Comparison of ENCODE assay signal across 8 cellular contexts in genomic region chr4:6327220-6327917, GRCh38. TPM values are rescaled to one million over a fixed set of nuclear protein-coding genes. Genes with fewer than 3 reads are reported as not detected.
A peak's percentile ranks its signal among the peaks of the same experiment; 100 is the strongest.
DNase-seq lines count a peak whose midpoint lies in the region; ATAC-seq and TF ChIP-seq lines count a peak whose summit lies in the region.

No MANE protein-coding gene starts in this region.

- no peak overlapping the region for H3K18ac ChIP-seq in H9 (ENCODE audit: insufficient read length, low read depth, low read length)

- no peak overlapping the region for H3K9ac ChIP-seq in H9 (ENCODE audit: extremely low read depth, insufficient read length, low read length)

- H3K27me3 Mint-ChIP-seq in H9 (ENCODE audit: low read depth) (peaks cover 1% of the 10 kb centered on the region), immature natural killer cell (ENCODE audit: low read depth in 3 of 3) (peaks cover 7 to 18% (median 8%) of the 10 kb centered on the region in 3 donors)

- no peak overlapping the region for H2BK120ac ChIP-seq in H9 (ENCODE audit: low read depth, low read length, poor library complexity, severe bottlenecking)

- peak; percentile 94 for TF ChIP-seq CTCF in H9 (conservative IDR thresholded peaks at IDR 0.05)
- TF ChIP-seq CTCF in WERI-Rb-1 (IDR thresholded peaks at IDR 0.05; ENCODE audit: low read depth, low read length): peak; percentile 98
- peak; percentile 93 for TF ChIP-seq CTCF in brain microvascular endothelial cell (IDR thresholded peaks at IDR 0.05; ENCODE audit: low read depth, low read length, missing control alignments)

- no peaks in the 10 kb centered on the region for H3K23me2 ChIP-seq in H9 (ENCODE audit: insufficient read length, low read depth, low read length, poor library complexity, severe bottlenecking)

- no peak overlapping the region for H2AK5ac ChIP-seq in H9 (ENCODE audit: insufficient read length, low read length)

- H3K9me3 Mint-ChIP-seq in H9: peaks cover 4 to 9% of the 10 kb centered on the region in 2 experiments; a peak in 3 of 5 replicates
- no peaks in the 10 kb centered on the region for H3K9me3 Mint-ChIP-seq in immature natural killer cell

- H2BK12ac ChIP-seq in H9 (ENCODE audit: insufficient read length, low read depth, low read length): no peak overlapping the region

- H4K8ac ChIP-seq in H9 (replicated peaks; ENCODE audit: insufficient read length, low read depth, low read length): no peak overlapping the region

- H2BK5ac ChIP-seq in H9 (ENCODE audit: insufficient read length, low read length): no peak overlapping the region

- no peak overlapping the region for H3T11ph ChIP-seq in H9 (ENCODE audit: low read length)

- H3K27me3 ChIP-seq in H9 (ENCODE audit: insufficient read depth, low read length) (no peaks in the 10 kb centered on the region), WERI-Rb-1 (ENCODE audit: insufficient read depth, low read depth, severe bottlenecking) (no peaks in the 10 kb centered on the region), brain microvascular endothelial cell (replicated peaks) (no peaks in the 10 kb centered on the region)

- H3K9me3 ChIP-seq in H9 (ENCODE audit: control insufficient read depth, low read depth, low read length) (no peaks in the 10 kb centered on the region), WERI-Rb-1 (ENCODE audit: severe bottlenecking) (peaks cover 3% of the 10 kb centered on the region)

- no peak overlapping the region for H3K23ac ChIP-seq in H9 (ENCODE audit: insufficient read length, low read depth, low read length)

- H3K4me3 Mint-ChIP-seq in H9: no peak overlapping the region
- H3K4me3 Mint-ChIP-seq in immature natural killer cell: no peak overlapping the region

- no peak overlapping the region for H3K4me2 ChIP-seq in H9 (ENCODE audit: insufficient read depth, insufficient read length, low read length)

- H3K4me1 ChIP-seq in H9 (ENCODE audit: insufficient read depth, low read length): no peaks in the 10 kb centered on the region

- in situ Hi-C loops in brain microvascular endothelial cell (cut with HindIII; ENCODE audit: low pct_ligation_motif_present, low sequenced_read_pairs): no loop called here

- no peaks in the 10 kb centered on the region for H3K79me2 ChIP-seq in H9 (ENCODE audit: insufficient read depth, low read length)

- H2BK15ac ChIP-seq in H9 (ENCODE audit: low read depth, low read length): no peak overlapping the region

- ATAC-seq in GM21367 (IDR thresholded peaks at IDR 0.05; ENCODE audit: unreplicated experiment): no peak

- H3K27ac ChIP-seq in H9 (ENCODE audit: insufficient read length, low read depth, low read length): no peak overlapping the region
- H3K27ac ChIP-seq in WERI-Rb-1: peak overlapping the region; percentile 17; the same call in 1 of the 2 replicates
- H3K27ac ChIP-seq in brain microvascular endothelial cell: no peak overlapping the region

- H4K91ac ChIP-seq in H9 (ENCODE audit: insufficient read length, low read depth, low read length): no peak overlapping the region

- WGBS in H9 (ENCODE audit: extremely low coverage, insufficient read length, low lambda C conversion rate): no CpG with 5 or more reads among the region's 21 CpGs

- DNase-seq in DMS53 (lab: John Stamatoyannopoulos, UW) (peak; percentile 91), H9 (peak; percentile 84), NCI-H146 (lab: John Stamatoyannopoulos, UW) (peak; percentile 65), WERI-Rb-1 (peak; percentile 87), brain microvascular endothelial cell (peak; percentile 50), immature natural killer cell (peak; percentile 68 to 76 (median 70))
- DNase-seq in stimulated activated CD4-positive, alpha-beta T cell treated with anti-CD3 and anti-CD28 coated beads, Interleukin-15, amount 100 ng/mL, for 48 hours (ENCODE audit: low read depth in 2 of 2): peak; percentile 62 to 68

- H3K36me3 ChIP-seq in WERI-Rb-1 (peaks cover 7% of the 10 kb centered on the region), brain microvascular endothelial cell (replicated peaks) (no peaks in the 10 kb centered on the region)

- H3K56ac ChIP-seq in H9 (ENCODE audit: insufficient read length, low read depth, low read length): no peak overlapping the region

- H3K4ac ChIP-seq in H9 (ENCODE audit: low read depth, low read length): no peak overlapping the region

- H3K4me1 Mint-ChIP-seq in H9 (peaks cover 11 to 18% of the 10 kb centered on the region in 2 experiments), immature natural killer cell (peaks cover 0 to 5% of the 10 kb centered on the region in 2 donors)

- H3K79me1 ChIP-seq in H9 (ENCODE audit: insufficient read depth, low read depth, low read length, poor library complexity, severe bottlenecking): no peaks in the 10 kb centered on the region

- peak overlapping the region in 1 of 3 experiments; percentile 88; a peak in 1 of 7 replicates for H3K27ac Mint-ChIP-seq in H9
- H3K27ac Mint-ChIP-seq in immature natural killer cell: no peak overlapping the region

- H2BK20ac ChIP-seq in H9 (ENCODE audit: low read depth, low read length, poor library complexity, severe bottlenecking): no peak overlapping the region

- H3K4me3 ChIP-seq in WERI-Rb-1 (ENCODE audit: low read depth, low read length) (no peak overlapping the region), brain microvascular endothelial cell (ENCODE audit: low read depth, low read length) (no peak overlapping the region)

- no peak overlapping the region for H4K5ac ChIP-seq in H9 (ENCODE audit: insufficient read length, low read depth, low read length)

- H3K36me3 Mint-ChIP-seq in H9 (ENCODE audit: insufficient read depth in 1 of 3, low read depth in 3 of 3) (peaks cover 0 to 15% (median 3%) of the 10 kb centered on the region in 3 experiments; a peak in 5 of 7 replicates), immature natural killer cell (no peaks in the 10 kb centered on the region)

- H3K14ac ChIP-seq in H9 (ENCODE audit: insufficient read depth, low read length): no peak overlapping the region

- no peaks in the 10 kb centered on the region for H4K20me1 ChIP-seq in H9 (ENCODE audit: control insufficient read depth, insufficient read depth, insufficient read length)

- no peak overlapping the region for H2AFZ ChIP-seq in H9 (ENCODE audit: low read length)

RNA-seq across cellular contexts. Expression of gene WFS1, which starts 57.7 kb away (rescaled TPM):
- 17.5 and 18.9 TPM in 2 replicates for total RNA-seq in H9 (2021)
- 1 to 10 TPM; 2.5 to 7.2 (median 5.8) TPM for polyA plus RNA-seq in immature natural killer cell
